ENCODE assay signal across 10 cellular contexts in the genomic region with DNA sequence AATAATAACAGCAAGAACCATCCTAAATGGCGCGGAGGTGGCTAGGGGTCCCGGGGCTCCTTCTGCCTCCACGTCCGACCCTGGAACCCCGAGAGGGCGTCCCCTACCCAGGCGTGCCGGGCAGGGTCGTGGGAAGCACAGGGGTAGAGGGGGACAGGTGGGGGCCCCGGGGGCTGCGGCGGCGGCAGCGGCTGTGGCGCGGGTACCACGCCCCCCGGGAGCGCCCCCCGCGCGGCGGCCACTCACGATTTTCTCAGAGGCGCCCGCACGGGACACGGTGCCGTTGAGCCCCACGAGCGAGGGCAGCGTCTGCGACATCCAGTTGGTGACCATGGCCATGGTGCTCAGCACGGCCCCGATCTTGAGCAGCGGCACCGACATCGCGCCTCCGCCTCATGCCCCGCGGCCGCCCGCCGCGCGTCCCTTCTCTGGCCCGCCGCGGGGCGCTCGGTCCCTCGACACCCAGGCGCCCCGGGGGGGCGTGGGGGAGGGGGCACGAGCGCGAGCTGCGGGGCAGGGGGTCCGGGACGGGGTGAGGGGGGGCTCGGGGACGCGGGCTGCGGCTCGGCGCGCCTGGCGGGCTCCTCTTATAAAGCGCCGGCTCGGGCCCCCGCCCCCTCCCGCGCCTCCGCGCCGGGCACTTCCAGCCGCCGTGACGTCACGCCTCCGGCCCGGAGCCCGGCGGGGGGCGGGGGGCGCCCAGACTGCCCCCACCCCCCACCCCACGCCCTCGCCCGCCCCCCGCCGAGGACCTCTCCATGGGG. TPM values are rescaled to one million over a fixed set of nuclear protein-coding genes. Genes with fewer than 3 reads are reported as not detected.
DNase-seq lines count a peak whose midpoint lies in the region; ATAC-seq and TF ChIP-seq lines count a peak whose summit lies in the region.
"Had no signal": no experiment of that assay in that cellular context is flagged by ENCODE, and none has a peak within 500 bp of the region (broad histone marks: within the 10 kb centered on the region; RNA-seq: fewer than 3 reads in every experiment).

No MANE protein-coding gene starts in this region.

- DNase-seq in GM03348 (ENCODE audit: low spot score) (peak; percentile 80), NT2/D1 (ENCODE audit: low read depth, low spot score) (no peak), heart right ventricle (no peak), retina (peak; percentile 17), NCI-H510A (lab: John Stamatoyannopoulos, UW) (no peak)
- DNase-seq: effector memory CD8-positive, alpha-beta T cell; HCEC 1CT had no signal

- H3K9ac ChIP-seq in NT2/D1 (ENCODE audit: insufficient read length, low read depth) = peak overlapping the region; percentile 66

- intact Hi-C loops in heart right ventricle (cut with DNase I) = loop anchor here in 1 of 10 donors (10.0 kb wide), 1 partner anchor 69 kb away; no protein-coding TSS in a partner anchor

- H3K27ac ChIP-seq in heart right ventricle = no peak overlapping the region
- H3K27ac ChIP-seq: SJSA1 had no signal

- H3K9me3 ChIP-seq in NT2/D1 (ENCODE audit: insufficient read depth, low read length) (no peaks in the 10 kb centered on the region), heart right ventricle (no peaks in the 10 kb centered on the region)
- H3K9me3 ChIP-seq: SJSA1 had no signal

- TF ChIP-seq CTCF in heart right ventricle (IDR thresholded peaks at IDR 0.05) = no peak

- no peaks in the 10 kb centered on the region for H3K4me1 ChIP-seq in NT2/D1 (ENCODE audit: insufficient read depth, insufficient read length)
- H3K4me1 ChIP-seq in heart right ventricle = peaks cover 5 to 20% (median 14%) of the 10 kb centered on the region in 9 donors

- H3K36me3 ChIP-seq in NT2/D1 (ENCODE audit: insufficient read depth, insufficient read length, low read length) (no peaks in the 10 kb centered on the region), heart right ventricle (no peaks in the 10 kb centered on the region)
- H3K36me3 ChIP-seq: SJSA1 had no signal

- no peaks in the 10 kb centered on the region for H3K27me3 ChIP-seq in NT2/D1 (ENCODE audit: insufficient read depth, insufficient read length)
- peaks cover 10 to 92% (median 51%) of the 10 kb centered on the region in 7 donors for H3K27me3 ChIP-seq in heart right ventricle

- H3K4me3 ChIP-seq in NT2/D1 (ENCODE audit: insufficient read length, low read depth) (peak overlapping the region; percentile 63), heart right ventricle (peak overlapping the region; percentile 15 to 57 (median 46))

- 1 to 2% methylated on average over 60 to 88 of the region's 95 CpGs for WGBS in heart right ventricle, 2 donors

- peak in 2 of 8 donors; percentile 21 to 25 for ATAC-seq in heart right ventricle
- no peak for ATAC-seq in HG03097 (IDR thresholded peaks at IDR 0.05; ENCODE audit: low FRiP score, unreplicated experiment)
- ATAC-seq in GM18520 (IDR thresholded peaks at IDR 0.05; ENCODE audit: unreplicated experiment) = no peak

RNA-seq across cellular contexts. Expression of gene OLFM2, which starts 22.9 kb away (rescaled TPM):
- 1 to 10 TPM in 8 of 10 donors, under 1 TPM in 2; 0.30 to 4.1 (median 1.4) TPM for total RNA-seq in heart right ventricle
- 1 to 10 TPM; 2.3 to 8.0 TPM for polyA plus RNA-seq in heart right ventricle

Comparison
In these comparisons a context has a peak if more than half of its experiments do, and no peak if none do; other contexts are left out.
1. DNase-seq: peak in GM03348 (single experiment) and retina (single experiment); none in NT2/D1 (single experiment), heart right ventricle (0 of 2) and NCI-H510A (single experiment).